Comparison of ENCODE assay signal across 24 cellular contexts in genomic region chr4:79653871-79654270, GRCh38.
DNase-seq lines count a peak whose midpoint lies in the region; ATAC-seq and TF ChIP-seq lines count a peak whose summit lies in the region.
"Had no signal": no experiment of that assay in that cellular context is flagged by ENCODE, and none has a peak within 500 bp of the region (broad histone marks: within the 10 kb centered on the region; RNA-seq: fewer than 3 reads in every experiment).

No MANE protein-coding gene starts in this region.

- no peak overlapping the region for H2BK5ac ChIP-seq in IMR-90 (ENCODE audit: low read depth, low read length, poor library complexity, severe bottlenecking)

- H3K36me3 ChIP-seq in IMR-90 (ENCODE audit: control insufficient read depth, insufficient read depth, low read length) (no peaks in the 10 kb centered on the region), gastroesophageal sphincter (no peaks in the 10 kb centered on the region), mammary epithelial cell (ENCODE audit: insufficient read depth, low read length) (no peaks in the 10 kb centered on the region)
- H3K36me3 ChIP-seq in CD4-positive, alpha-beta memory T cell (ENCODE audit: insufficient read depth, low read length), result no peaks in the 10 kb centered on the region
- H3K36me3 ChIP-seq in CD8-positive, alpha-beta T cell (ENCODE audit: insufficient read depth, low read length), result no peaks in the 10 kb centered on the region
- H3K36me3 ChIP-seq: SJSA1 had no signal

- H3K56ac ChIP-seq in IMR-90 (ENCODE audit: extremely low read depth, insufficient read depth, low read length), result no peak overlapping the region

- POLR2A ChIA-PET in IMR-90 (lab: Charles Lee; ENCODE audit: unreplicated experiment), result no interaction called here
- POLR2A ChIA-PET in CD4-positive, alpha-beta memory T cell (lab: Charles Lee; ENCODE audit: partially characterized antibody), result no interaction called here
- POLR2A ChIA-PET in CD8-positive, alpha-beta T cell (lab: Charles Lee), result no interaction called here

- peaks cover 0 to 4% (median 0%) of the 10 kb centered on the region in 4 donors for H3K4me1 Mint-ChIP-seq in CD4-positive, alpha-beta memory T cell
- no peaks in the 10 kb centered on the region for H3K4me1 Mint-ChIP-seq in CD8-positive, alpha-beta T cell (ENCODE audit: low read depth)
- H3K4me1 Mint-ChIP-seq: naive thymus-derived CD4-positive, alpha-beta T cell; T-cell had no signal

- no peak for TF ChIP-seq EP300 in gastroesophageal sphincter (IDR thresholded peaks at IDR 0.05)

- intact Hi-C loops in IMR-90 (cut with micrococcal nuclease) (loop anchor here (10.0 kb wide), 1 partner anchor 531 kb away; no protein-coding TSS in a partner anchor), mammary epithelial cell (cut with micrococcal nuclease) (no loop called here)
- intact Hi-C loops in CD4-positive, alpha-beta memory T cell (cut with micrococcal nuclease), result no loop called here
- intact Hi-C loops in CD8-positive, alpha-beta T cell (cut with DNase I, micrococcal nuclease), result no loop called here

- H3K27me3 ChIP-seq in IMR-90 (ENCODE audit: control insufficient read depth, insufficient read depth, low read length) (no peaks in the 10 kb centered on the region), gastroesophageal sphincter (no peaks in the 10 kb centered on the region), mammary epithelial cell (ENCODE audit: insufficient read depth, low read length) (no peaks in the 10 kb centered on the region)
- H3K27me3 ChIP-seq in CD4-positive, alpha-beta memory T cell (ENCODE audit: insufficient read depth, low read length), result no peaks in the 10 kb centered on the region
- no peaks in the 10 kb centered on the region for H3K27me3 ChIP-seq in CD8-positive, alpha-beta T cell (ENCODE audit: insufficient read depth, low read length)
- H3K27me3 ChIP-seq: SJSA1, testis had no signal

- BruUV-seq in IMR-90 (replicated peaks; lab: Mats Ljungman, UMichigan) (no TSS peak), mammary epithelial cell (replicated peaks; lab: Mats Ljungman, UMichigan) (no TSS peak)

- no peaks in the 10 kb centered on the region for H3K79me1 ChIP-seq in IMR-90 (ENCODE audit: low read depth in 1 of 2, low read length in 2 of 2)

- 0 out of 3 replicates have a peak overlapping the region, but pooled peaks have one; percentile 19 for H2BK15ac ChIP-seq in IMR-90 (ENCODE audit: low read depth, low read length)

- TF ChIP-seq POLR2A in IMR-90 (IDR thresholded peaks at IDR 0.05; ENCODE audit: low read depth, low read length), result no peak
- TF ChIP-seq POLR2A in gastroesophageal sphincter (IDR thresholded peaks at IDR 0.05), result no peak

- H3K9ac ChIP-seq in IMR-90 (ENCODE audit: low read depth, low read length) (no peak overlapping the region), mammary epithelial cell (ENCODE audit: insufficient read depth, low read length) (no peak overlapping the region)

- H4K5ac ChIP-seq in IMR-90 (ENCODE audit: low read depth, low read length), result peak overlapping the region; percentile 32; the same call in 1 of the 2 replicates

- peak overlapping the region; percentile 2; the same call in 1 of the 2 replicates for H3K4ac ChIP-seq in IMR-90 (ENCODE audit: low read depth, low read length)

- no peak overlapping the region for H3K4me3 ChIP-seq in IMR-90 (ENCODE audit: insufficient read depth, low read depth, low read length)
- no peak overlapping the region for H3K4me3 ChIP-seq in astrocyte of the spinal cord (ENCODE audit: low read depth, low read length)
- no peak overlapping the region for H3K4me3 ChIP-seq in gastroesophageal sphincter
- no peak overlapping the region for H3K4me3 ChIP-seq in CD4-positive, alpha-beta memory T cell (ENCODE audit: low read length in 2 of 2)
- H3K4me3 ChIP-seq in CD8-positive, alpha-beta T cell (ENCODE audit: low read depth, low read length), result no peak overlapping the region
- no peak overlapping the region for H3K4me3 ChIP-seq in mammary epithelial cell (replicated peaks in 1 of 3; ENCODE audit: insufficient read depth in 1 of 3, low read depth in 2 of 3, low read length in 3 of 3)
- H3K4me3 ChIP-seq: SJSA1, testis had no signal

- no peaks in the 10 kb centered on the region for H3K9me3 ChIP-seq in IMR-90 (ENCODE audit: control insufficient read depth, insufficient read depth, low read length)
- peaks cover 0 to 14% (median 0%) of the 10 kb centered on the region in 3 donors for H3K9me3 ChIP-seq in gastroesophageal sphincter
- no peaks in the 10 kb centered on the region for H3K9me3 ChIP-seq in CD4-positive, alpha-beta memory T cell (ENCODE audit: control insufficient read depth in 1 of 2, low read length in 2 of 2)
- no peaks in the 10 kb centered on the region for H3K9me3 ChIP-seq in CD8-positive, alpha-beta T cell (ENCODE audit: low read length)
- H3K9me3 ChIP-seq in mammary epithelial cell (replicated peaks; ENCODE audit: insufficient read depth, low read length), result no peaks in the 10 kb centered on the region
- H3K9me3 ChIP-seq: SJSA1, testis had no signal

- H4K20me1 ChIP-seq in IMR-90 (ENCODE audit: insufficient read depth, low read length) (no peaks in the 10 kb centered on the region), mammary epithelial cell (ENCODE audit: insufficient read depth, low read length) (no peaks in the 10 kb centered on the region)

- no peaks in the 10 kb centered on the region for H3K9me1 ChIP-seq in IMR-90 (ENCODE audit: insufficient read depth, low read length)

- H3K18ac ChIP-seq in IMR-90 (ENCODE audit: low read depth, low read length), result peak overlapping the region; percentile 13; the same call in 1 of the 2 replicates

- H3K27ac ChIP-seq in IMR-90 (ENCODE audit: insufficient read depth, low read length) (peak overlapping the region; percentile 44; the same call in 1 of the 2 replicates), gastroesophageal sphincter (peak overlapping the region in 3 of 4 donors; percentile 59 to 82 (median 77)), mammary epithelial cell (ENCODE audit: insufficient read depth, low read depth, low read length) (no peak overlapping the region)
- no peak overlapping the region for H3K27ac ChIP-seq in CD4-positive, alpha-beta memory T cell (ENCODE audit: low read depth, low read length)
- H3K27ac ChIP-seq in CD8-positive, alpha-beta T cell (ENCODE audit: low read depth, low read length), result no peak overlapping the region
- H3K27ac ChIP-seq: SJSA1, testis had no signal

- no peak overlapping the region for H4K8ac ChIP-seq in IMR-90 (ENCODE audit: low read depth in 2 of 2, low read length in 2 of 2)

- H2BK20ac ChIP-seq in IMR-90 (ENCODE audit: low read depth, low read length), result peak overlapping the region; percentile 21; the same call in 1 of the 2 replicates

- H2AK5ac ChIP-seq in IMR-90 (ENCODE audit: low read depth, low read length), result peak overlapping the region; percentile 5; the same call in 1 of the 2 replicates

- H3K36me3 Mint-ChIP-seq in CD4-positive, alpha-beta memory T cell, result no peaks in the 10 kb centered on the region
- H3K36me3 Mint-ChIP-seq in CD8-positive, alpha-beta T cell, result no peaks in the 10 kb centered on the region
- H3K36me3 Mint-ChIP-seq: T-cell had no signal

- peaks cover 0 to 12% (median 3%) of the 10 kb centered on the region in 8 donors for H3K9me3 Mint-ChIP-seq in CD4-positive, alpha-beta memory T cell
- H3K9me3 Mint-ChIP-seq in CD8-positive, alpha-beta T cell, result peaks cover 4% of the 10 kb centered on the region

- TF ChIP-seq CTCF in IMR-90 (conservative IDR thresholded peaks at IDR 0.05; ENCODE audit: low read depth, low read length) (no peak), astrocyte of the spinal cord (IDR thresholded peaks at IDR 0.05; ENCODE audit: low read depth, low read length) (no peak), gastroesophageal sphincter (IDR thresholded peaks at IDR 0.05) (no peak), mammary epithelial cell (conservative IDR thresholded peaks at IDR 0.05 in 1 of 2, IDR thresholded peaks at IDR 0.05 in 1 of 2; ENCODE audit: extremely low read depth in 1 of 2, insufficient read depth in 1 of 2, low read depth in 1 of 2, low read length in 2 of 2) (no peak)
- TF ChIP-seq CTCF in CD8-positive, alpha-beta T cell (IDR thresholded peaks at IDR 0.05), result no peak

- no peak for DNase-seq in IMR-90
- peak; percentile 4 for DNase-seq in astrocyte of the spinal cord (ENCODE audit: low read depth, low spot score)
- DNase-seq in renal cortical epithelial cell (ENCODE audit: low read depth), result peak; percentile 86
- DNase-seq in CD4-positive, alpha-beta memory T cell, result no peak
- no peak for DNase-seq in CD8-positive, alpha-beta T cell
- DNase-seq in mammary epithelial cell, result no peak
- DNase-seq: activated CD4-positive, alpha-beta T cell treated with anti-CD3 and anti-CD28 coated beads for 4 hours; activated naive CD4-positive, alpha-beta T cell treated with Interleukin-2 at 50 U/mL for 16 hours; activated T-cell treated with anti-CD3 and anti-CD28 coated beads, Interleukin-2, amount 50 U/mL, for 4 hours; C1 segment of cervical spinal cord; endodermal cell; KG1; left cardiac atrium; naive thymus-derived CD4-positive, alpha-beta T cell; NCI-H1436; NCI-H526 treated with DMSO at 0.1 percent for 48 hours; stimulated activated CD4-positive, alpha-beta T cell treated with anti-CD3 and anti-CD28 coated beads, Interleukin-12 subunit alpha, Interleukin-12 subunit beta, amount 100 ng/mL, for 4 hours; stimulated activated CD4-positive, alpha-beta T cell treated with anti-CD3 and anti-CD28 coated beads, Interleukin-4, amount 100 ng/mL, for 4 hours; stimulated activated naive CD4-positive, alpha-beta T cell treated with Interleukin-2 at 50 U/mL for 16 hours; T-cell; testis had no signal

- no peak overlapping the region for H3K4me3 Mint-ChIP-seq in CD4-positive, alpha-beta memory T cell
- no peak overlapping the region for H3K4me3 Mint-ChIP-seq in CD8-positive, alpha-beta T cell
- H3K4me3 Mint-ChIP-seq: activated T-cell treated with anti-CD3 and anti-CD28 coated beads, Interleukin-2, amount 50 U/mL, for 4 hours; endodermal cell; naive thymus-derived CD4-positive, alpha-beta T cell; T-cell had no signal

- in situ Hi-C loops in IMR-90 (cut with MboI; ENCODE audit: low sequenced_read_pairs) (no loop called here), astrocyte of the spinal cord (cut with HindIII; ENCODE audit: low sequenced_read_pairs) (no loop called here), mammary epithelial cell (cut with MboI; ENCODE audit: low sequenced_read_pairs in 2 of 2) (no loop called here)

- peak overlapping the region; percentile 3; the same call in 1 of the 2 replicates for H2BK120ac ChIP-seq in IMR-90 (ENCODE audit: low read depth, low read length)

- H3K27ac Mint-ChIP-seq in CD4-positive, alpha-beta memory T cell, result no peak overlapping the region
- H3K27ac Mint-ChIP-seq in CD8-positive, alpha-beta T cell, result no peak overlapping the region
- H3K27ac Mint-ChIP-seq: endodermal cell; naive thymus-derived CD4-positive, alpha-beta T cell; T-cell had no signal

- CTCF ChIA-PET in IMR-90 (lab: Yijun Ruan, JAX) (no interaction called here), mammary epithelial cell (lab: Charles Lee; ENCODE audit: low non-redundant PET) (no interaction called here)
- CTCF ChIA-PET in CD4-positive, alpha-beta memory T cell (lab: Charles Lee; ENCODE audit: partially characterized antibody), result interaction anchor here (1.3 kb wide), 1 partner anchor 9 kb away, joined by 3 read pairs; no protein-coding TSS in a partner anchor
- CTCF ChIA-PET in CD8-positive, alpha-beta T cell (lab: Charles Lee), result no interaction called here

- no peak overlapping the region for H3K4me2 ChIP-seq in IMR-90 (ENCODE audit: low read depth, low read length)
- no peak overlapping the region for H3K4me2 ChIP-seq in mammary epithelial cell (ENCODE audit: insufficient read depth, low read depth, low read length)

- H3K14ac ChIP-seq in IMR-90 (replicated peaks; ENCODE audit: low read depth, low read length), result no peak overlapping the region

- WGBS in IMR-90 (ENCODE audit: extremely low coverage in 2 of 2, insufficient read length in 1 of 2), 2 experiments, result 80% methylated on average over 1 of the region's 5 CpGs; no CpG with 5 or more reads in 1 of the 2 experiments
- WGBS in gastroesophageal sphincter (ENCODE audit: low coverage in 1 of 2), 2 donors, result 8 to 55% methylated on average over 2 to 5 of the region's 5 CpGs
- 21% methylated on average over 5 of the region's 5 CpGs for WGBS in mammary epithelial cell (ENCODE audit: low coverage, missing lambda C conversion rate)

- no peaks in the 10 kb centered on the region for H3K79me2 ChIP-seq in mammary epithelial cell (ENCODE audit: insufficient read depth, low read length)

- dilution Hi-C loops in IMR-90 (cut with HindIII; ENCODE audit: low sequenced_read_pairs, unreplicated experiment) (no loop called here), mammary epithelial cell (cut with HindIII; ENCODE audit: low sequenced_read_pairs) (no loop called here)

- ATAC-seq in IMR-90 (ENCODE audit: low read depth), result no peak
- ATAC-seq in gastroesophageal sphincter, result no peak
- ATAC-seq in HG03196 (IDR thresholded peaks at IDR 0.05; ENCODE audit: unreplicated experiment), result no peak
- ATAC-seq in CD8-positive, alpha-beta T cell, result no peak
- ATAC-seq: activated T-cell treated with anti-CD3 and anti-CD28 coated beads, Interleukin-2, amount 50 U/mL, for 4 hours; left cardiac atrium; naive thymus-derived CD4-positive, alpha-beta T cell; T-cell had no signal

- no peak for TF ChIP-seq RAD21 in IMR-90 (IDR thresholded peaks at IDR 0.05; ENCODE audit: low read length)

- H3K4me1 ChIP-seq in IMR-90 (ENCODE audit: control insufficient read depth, insufficient read depth, low read length), result peaks cover 2% of the 10 kb centered on the region
- H3K4me1 ChIP-seq in gastroesophageal sphincter, result peaks cover 0 to 40% (median 9%) of the 10 kb centered on the region in 3 donors
- H3K4me1 ChIP-seq in CD4-positive, alpha-beta memory T cell (ENCODE audit: insufficient read depth, low read length), result no peaks in the 10 kb centered on the region
- no peaks in the 10 kb centered on the region for H3K4me1 ChIP-seq in CD8-positive, alpha-beta T cell (ENCODE audit: insufficient read depth, low read length)
- peaks cover 4% of the 10 kb centered on the region for H3K4me1 ChIP-seq in mammary epithelial cell (ENCODE audit: insufficient read depth, low read length)
- H3K4me1 ChIP-seq: testis had no signal

- H2AFZ ChIP-seq in IMR-90 (replicated peaks; ENCODE audit: low read length, poor library complexity) (no peak overlapping the region), mammary epithelial cell (ENCODE audit: low read depth, low read length) (no peak overlapping the region)

- H3K23ac ChIP-seq in IMR-90 (ENCODE audit: low read depth, low read length), result no peak overlapping the region

- no peak overlapping the region for H2AK9ac ChIP-seq in IMR-90 (replicated peaks; ENCODE audit: low read depth, low read length, poor library complexity)

- peak overlapping the region; percentile 1; the same call in 1 of the 2 replicates for H4K91ac ChIP-seq in IMR-90 (ENCODE audit: insufficient read depth, low read depth, low read length)

- peaks cover 0 to 2% of the 10 kb centered on the region in 2 donors for H3K27me3 Mint-ChIP-seq in CD4-positive, alpha-beta memory T cell
- H3K27me3 Mint-ChIP-seq in CD8-positive, alpha-beta T cell (ENCODE audit: low read depth), result no peaks in the 10 kb centered on the region
- H3K27me3 Mint-ChIP-seq: naive thymus-derived CD4-positive, alpha-beta T cell; T-cell had no signal

Comparison
In these comparisons a context has a peak if more than half of its experiments do, and no peak if none do; other contexts are left out.
1. DNase-seq: peak in astrocyte of the spinal cord (single experiment) and renal cortical epithelial cell (single experiment); none in IMR-90 (single experiment), CD4-positive, alpha-beta memory T cell (0 of 5), CD8-positive, alpha-beta T cell (0 of 7) and mammary epithelial cell (single experiment).
2. H3K27ac ChIP-seq: peak in IMR-90 (single experiment) and gastroesophageal sphincter (3 of 4); none in CD4-positive, alpha-beta memory T cell (single experiment), CD8-positive, alpha-beta T cell (single experiment) and mammary epithelial cell (single experiment).